In genomic region chr19:34482380-34483250, GRCh38 we compare ENCODE assay signal across 8 cellular contexts. TPM values are rescaled to one million over a fixed set of nuclear protein-coding genes. Genes with fewer than 3 reads are reported as not detected.
DNase-seq lines count a peak whose midpoint lies in the region; ATAC-seq and TF ChIP-seq lines count a peak whose summit lies in the region.

No MANE protein-coding gene starts in this region.

- no peaks in the 10 kb centered on the region for H3K9me3 ChIP-seq in iPS-18a (ENCODE audit: control insufficient read depth, low read depth, low read length)
- H3K9me3 ChIP-seq in smooth muscle cell (replicated peaks; ENCODE audit: low read depth): no peaks in the 10 kb centered on the region

- no peak for DNase-seq in HFFc6
- peak; percentile 7 for DNase-seq in amniotic stem cell (lab: John Stamatoyannopoulos, UW)
- DNase-seq in smooth muscle cell (lab: John Stamatoyannopoulos, UW; ENCODE audit: unreplicated experiment): no peak
- DNase-seq in stimulated activated CD4-positive, alpha-beta T cell treated with anti-CD3 and anti-CD28 coated beads, Interleukin-2, amount 100 ng/mL, for 48 hours: no peak
- no peak for DNase-seq in caudate nucleus (lab: John Stamatoyannopoulos, UW)
- no peak for DNase-seq in LoVo (ENCODE audit: low spot score)

- 3% methylated on average over 67 of the region's 72 CpGs for WGBS in smooth muscle cell (ENCODE audit: low lambda C conversion rate)

- peaks cover 55% of the 10 kb centered on the region for H3K79me2 ChIP-seq in smooth muscle cell (ENCODE audit: low read depth)

- H3K4me1 ChIP-seq in iPS-18a (ENCODE audit: control insufficient read depth, low read depth, low read length) (peaks cover 4% of the 10 kb centered on the region), smooth muscle cell (ENCODE audit: low read depth) (peaks cover 10% of the 10 kb centered on the region)

- H3K36me3 ChIP-seq in iPS-18a (ENCODE audit: control insufficient read depth, low read depth, low read length) (no peaks in the 10 kb centered on the region), smooth muscle cell (ENCODE audit: low read depth) (no peaks in the 10 kb centered on the region)

- H3K27ac ChIP-seq in iPS-18a (ENCODE audit: low read length) (no peak overlapping the region), smooth muscle cell (ENCODE audit: low read depth) (no peak overlapping the region), caudate nucleus (ENCODE audit: low read depth, low read length) (no peak overlapping the region)

- no peaks in the 10 kb centered on the region for H3F3A ChIP-seq in smooth muscle cell (ENCODE audit: low read depth)

- peak overlapping the region; percentile 92 for H3K4me2 ChIP-seq in smooth muscle cell

- no peaks in the 10 kb centered on the region for H3K9me3 Mint-ChIP-seq in HFFc6

- H2AFZ ChIP-seq in smooth muscle cell (ENCODE audit: low read depth): no peak overlapping the region

- peaks cover 2% of the 10 kb centered on the region for H3K27me3 Mint-ChIP-seq in HFFc6 (ENCODE audit: insufficient read depth)

- H4K20me1 ChIP-seq in smooth muscle cell (ENCODE audit: low read depth): peaks cover 52% of the 10 kb centered on the region

- H3K27ac Mint-ChIP-seq in HFFc6: peak overlapping the region; percentile 66

- peaks cover 24% of the 10 kb centered on the region for H3K4me1 Mint-ChIP-seq in HFFc6 (ENCODE audit: low read depth)

- H3K4me3 Mint-ChIP-seq in HFFc6: peak overlapping the region; percentile 87

- ATAC-seq in HG03342 (IDR thresholded peaks at IDR 0.05; ENCODE audit: unreplicated experiment): no peak

- H3K4me3 ChIP-seq in iPS-18a (ENCODE audit: low read length): peak overlapping the region; percentile 80
- peak overlapping the region; percentile 84 for H3K4me3 ChIP-seq in smooth muscle cell

- peaks cover 12% of the 10 kb centered on the region for H3K36me3 Mint-ChIP-seq in HFFc6 (ENCODE audit: low read depth)

- H3K9ac ChIP-seq in iPS-18a (ENCODE audit: low read length) (peak overlapping the region; percentile 45), smooth muscle cell (ENCODE audit: low read depth) (peak overlapping the region; percentile 47)

- H3K27me3 ChIP-seq in iPS-18a (ENCODE audit: control insufficient read depth, insufficient read depth, low read length) (peaks cover 25% of the 10 kb centered on the region), smooth muscle cell (ENCODE audit: low read depth) (no peaks in the 10 kb centered on the region)

- TF ChIP-seq CTCF in HFFc6 (IDR thresholded peaks at IDR 0.05): no peak
- no peak for TF ChIP-seq CTCF in smooth muscle cell (IDR thresholded peaks at IDR 0.05; ENCODE audit: borderline replicate concordance, insufficient read depth, poor library complexity, severe bottlenecking)

RNA-seq across cellular contexts. Expression of gene WTIP, which starts 1.1 kb away (rescaled TPM):
- 10 to 100 TPM; 27.8 to 35.1 (median 29.4) TPM for total RNA-seq in HFFc6 (2021; fragmentation: NEBNext Ultra II Directional; extraction: Animal tissue kit (Norgen Biotek cat#: 25700))
- 9.5 and 13.8 TPM in 2 replicates for total RNA-seq in smooth muscle cell
- polyA plus RNA-seq in smooth muscle cell: 13.1 and 16.0 TPM in 2 replicates

RNA-seq across cellular contexts. Expression of gene UBA2, which starts 54.4 kb away (rescaled TPM):
- total RNA-seq in HFFc6 (2021; fragmentation: NEBNext Ultra II Directional; extraction: Animal tissue kit (Norgen Biotek cat#: 25700)): 10 to 100 TPM; 75.2 to 91.0 (median 86.8) TPM
- total RNA-seq in smooth muscle cell: 129 and 139 TPM in 2 replicates
- polyA plus RNA-seq in smooth muscle cell: 66.7 and 77.7 TPM in 2 replicates
